Comparison of ENCODE assay signal across 21 cellular contexts in genomic region chr11:45667929-45668680, GRCh38. TPM values are rescaled to one million over a fixed set of nuclear protein-coding genes. Genes with fewer than 3 reads are reported as not detected.
"Had no signal": no experiment of that assay in that cellular context is flagged by ENCODE, and none has a peak within 500 bp of the region (broad histone marks: within the 10 kb centered on the region; RNA-seq: fewer than 3 reads in every experiment).

No MANE protein-coding gene starts in this region.

- DNase-seq: Kasumi-1, MM.1S, NCI-H1092 treated with DMSO at 0.1 percent for 48 hours, NCI-H1436, NCI-H187, NCI-H2029, NCI-H2081 treated with DMSO at 0.1 percent for 48 hours, NCI-H2171, NCI-H226, NCI-H446, NCI-H510A, NCI-H526 treated with DMSO at 0.1 percent for 48 hours, NCI-H774, SHP77, SK-N-SH, SW 1271, T-cell had no signal

- H3K4me2 ChIP-seq: KMS-11, SK-N-SH had no signal

- ATAC-seq: T-cell had no signal

- H3K9ac ChIP-seq: KMS-11, SK-N-SH had no signal

- H3K36me3 Mint-ChIP-seq: T-cell had no signal

- H3K9me3 Mint-ChIP-seq: T-cell had no signal

- H3K27ac ChIP-seq: KMS-11, RWPE1 had no signal

- H3K9me3 ChIP-seq: SK-N-SH had no signal

RNA-seq across cellular contexts. Expression of gene CHST1, which starts 2.7 kb away (rescaled TPM):
- total RNA-seq: HT-29, SK-MEL-5 had no signal
